Comparison of ENCODE assay signal across 8 cellular contexts in the genomic region with DNA sequence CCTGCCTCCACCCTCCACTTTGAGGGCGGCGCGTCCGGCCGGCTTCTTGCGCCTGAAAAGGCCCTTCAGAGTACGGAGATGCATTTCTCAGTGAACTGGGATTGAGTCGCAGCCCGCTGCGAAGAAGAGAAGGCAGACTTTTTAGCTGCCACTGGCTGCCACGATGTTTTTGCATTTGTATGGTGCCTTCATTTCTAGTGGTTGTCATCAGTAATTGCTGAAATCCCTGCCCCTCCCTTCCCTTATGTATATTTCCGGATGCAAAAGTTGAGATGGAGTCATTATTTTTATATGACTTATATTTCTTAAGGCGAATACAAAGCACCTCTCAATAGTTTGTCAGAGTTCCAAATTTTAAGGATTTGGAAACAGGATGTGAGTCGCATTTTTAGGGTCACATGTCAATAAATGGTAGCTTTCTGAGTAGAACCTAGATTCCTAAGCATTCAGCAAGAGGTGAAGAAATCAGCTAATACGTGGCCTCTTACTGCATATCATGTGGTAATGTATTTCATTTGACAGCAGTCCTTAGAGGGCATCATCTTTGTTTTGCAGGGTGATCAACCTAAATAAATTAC. TPM values are rescaled to one million over a fixed set of nuclear protein-coding genes. Genes with fewer than 3 reads are reported as not detected.
DNase-seq lines count a peak whose midpoint lies in the region; ATAC-seq and TF ChIP-seq lines count a peak whose summit lies in the region.

No MANE protein-coding gene starts in this region.

- H3K27me3 ChIP-seq in ectodermal cell (ENCODE audit: control insufficient read depth, insufficient read depth, low read length, poor library complexity, severe bottlenecking) (no peaks in the 10 kb centered on the region), neural cell (ENCODE audit: insufficient read depth, low read depth, low read length) (no peaks in the 10 kb centered on the region)

- H3K4me2 ChIP-seq in neural cell (ENCODE audit: low read length): peak overlapping the region; percentile 48

- H3K36me3 ChIP-seq in ectodermal cell (ENCODE audit: control insufficient read depth, insufficient read depth, low read length) (no peaks in the 10 kb centered on the region), neural cell (ENCODE audit: insufficient read depth, low read length) (no peaks in the 10 kb centered on the region)

- no peaks in the 10 kb centered on the region for H3K9me2 ChIP-seq in neural cell (ENCODE audit: insufficient read depth, low read length)

- H3K27ac ChIP-seq in ectodermal cell (ENCODE audit: insufficient read depth, low read depth, low read length, poor library complexity, severe bottlenecking): no peak overlapping the region
- H3K27ac ChIP-seq in neural cell (ENCODE audit: low read length): peak overlapping the region; percentile 78

- TF ChIP-seq CTCF in neural cell (IDR thresholded peaks at IDR 0.05; ENCODE audit: poor library complexity, severe bottlenecking): no peak

- H3K4me1 ChIP-seq in ectodermal cell (ENCODE audit: control insufficient read depth, insufficient read depth, low read length): no peaks in the 10 kb centered on the region

- H3F3A ChIP-seq in neural cell (ENCODE audit: insufficient read depth, low read length, poor library complexity, severe bottlenecking): no peaks in the 10 kb centered on the region

- no peak for TF ChIP-seq RAD21 in neural cell (conservative IDR thresholded peaks at IDR 0.05)

- 5 to 6% methylated on average over 13 to 14 of the region's 15 CpGs for WGBS in ectodermal cell, 2 experiments

- no peaks in the 10 kb centered on the region for H4K20me1 ChIP-seq in neural cell (ENCODE audit: insufficient read depth)

- DNase-seq in DMS 273 (lab: John Stamatoyannopoulos, UW; ENCODE audit: unreplicated experiment) (peak; percentile 54), DMS 273 treated with DMSO at 0.1 percent for 48 hours (lab: John Stamatoyannopoulos, UW) (no peak), RKO (ENCODE audit: low spot score) (peak; percentile 52), LoVo (ENCODE audit: low spot score) (no peak)

- peak overlapping the region; percentile 72 for H3K9ac ChIP-seq in neural cell (ENCODE audit: low read length)

- no peak for TF ChIP-seq EP300 in neural cell (conservative IDR thresholded peaks at IDR 0.05; ENCODE audit: poor library complexity, severe bottlenecking)

- H3K79me2 ChIP-seq in neural cell (replicated peaks; ENCODE audit: insufficient read depth, low read length): peaks cover 14% of the 10 kb centered on the region

- H3K4me3 ChIP-seq in ectodermal cell (ENCODE audit: insufficient read depth, low read depth, low read length) (peak overlapping the region; percentile 67), neural cell (ENCODE audit: low read length) (peak overlapping the region; percentile 72)

- ATAC-seq in HG03469 (IDR thresholded peaks at IDR 0.05; ENCODE audit: unreplicated experiment) (no peak), GM21367 (IDR thresholded peaks at IDR 0.05; ENCODE audit: unreplicated experiment) (no peak)

- no peak overlapping the region for H2AFZ ChIP-seq in neural cell (ENCODE audit: low read depth, low read length)

- no peaks in the 10 kb centered on the region for H3K9me3 ChIP-seq in ectodermal cell (ENCODE audit: control insufficient read depth, low read length)
- no peaks in the 10 kb centered on the region for H3K9me3 ChIP-seq in neural cell (ENCODE audit: low read length)

TF ChIP-seq in neural cell, 6 proteins besides CTCF, POLR2A, EP300 and RAD21:
- TF ChIP-seq MXI1 (conservative IDR thresholded peaks at IDR 0.05; ENCODE audit: poor library complexity, severe bottlenecking): peak; percentile 26
- TF ChIP-seq, protein P1, sequence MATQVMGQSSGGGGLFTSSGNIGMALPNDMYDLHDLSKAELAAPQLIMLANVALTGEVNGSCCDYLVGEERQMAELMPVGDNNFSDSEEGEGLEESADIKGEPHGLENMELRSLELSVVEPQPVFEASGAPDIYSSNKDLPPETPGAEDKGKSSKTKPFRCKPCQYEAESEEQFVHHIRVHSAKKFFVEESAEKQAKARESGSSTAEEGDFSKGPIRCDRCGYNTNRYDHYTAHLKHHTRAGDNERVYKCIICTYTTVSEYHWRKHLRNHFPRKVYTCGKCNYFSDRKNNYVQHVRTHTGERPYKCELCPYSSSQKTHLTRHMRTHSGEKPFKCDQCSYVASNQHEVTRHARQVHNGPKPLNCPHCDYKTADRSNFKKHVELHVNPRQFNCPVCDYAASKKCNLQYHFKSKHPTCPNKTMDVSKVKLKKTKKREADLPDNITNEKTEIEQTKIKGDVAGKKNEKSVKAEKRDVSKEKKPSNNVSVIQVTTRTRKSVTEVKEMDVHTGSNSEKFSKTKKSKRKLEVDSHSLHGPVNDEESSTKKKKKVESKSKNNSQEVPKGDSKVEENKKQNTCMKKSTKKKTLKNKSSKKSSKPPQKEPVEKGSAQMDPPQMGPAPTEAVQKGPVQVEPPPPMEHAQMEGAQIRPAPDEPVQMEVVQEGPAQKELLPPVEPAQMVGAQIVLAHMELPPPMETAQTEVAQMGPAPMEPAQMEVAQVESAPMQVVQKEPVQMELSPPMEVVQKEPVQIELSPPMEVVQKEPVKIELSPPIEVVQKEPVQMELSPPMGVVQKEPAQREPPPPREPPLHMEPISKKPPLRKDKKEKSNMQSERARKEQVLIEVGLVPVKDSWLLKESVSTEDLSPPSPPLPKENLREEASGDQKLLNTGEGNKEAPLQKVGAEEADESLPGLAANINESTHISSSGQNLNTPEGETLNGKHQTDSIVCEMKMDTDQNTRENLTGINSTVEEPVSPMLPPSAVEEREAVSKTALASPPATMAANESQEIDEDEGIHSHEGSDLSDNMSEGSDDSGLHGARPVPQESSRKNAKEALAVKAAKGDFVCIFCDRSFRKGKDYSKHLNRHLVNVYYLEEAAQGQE (IDR thresholded peaks at IDR 0.05; ENCODE audit: borderline replicate concordance): no peak

RNA-seq across cellular contexts. Expression of a gene that starts 0.7 kb away (rescaled TPM):
- polyA plus RNA-seq in ectodermal cell (2013, experiment 1 of 4): 82.9 TPM
- 82.2 TPM for polyA plus RNA-seq in ectodermal cell (2013, experiment 2 of 4)
- 61.9 TPM for polyA plus RNA-seq in ectodermal cell (2013, experiment 3 of 4)
- 69.9 TPM for polyA plus RNA-seq in ectodermal cell (2013, experiment 4 of 4)
- 203 and 236 TPM in 2 replicates for polyA plus RNA-seq in neural cell
- polyA minus RNA-seq in neural cell: 100 and 102 TPM in 2 replicates

RNA-seq across cellular contexts. Expression of a gene that starts 41.8 kb away (rescaled TPM):
- polyA plus RNA-seq in ectodermal cell (2013, experiment 1 of 4): not detected
- not detected for polyA plus RNA-seq in ectodermal cell (2013, experiment 2 of 4)
- polyA plus RNA-seq in ectodermal cell (2013, experiment 3 of 4): not detected
- polyA plus RNA-seq in ectodermal cell (2013, experiment 4 of 4): not detected
- not detected in 2 replicates for polyA plus RNA-seq in neural cell
- not detected in 2 replicates for polyA minus RNA-seq in neural cell

Comparison
In these comparisons a context has a peak if more than half of its experiments do, and no peak if none do; other contexts are left out.
1. DNase-seq: peak in DMS 273 (single experiment) and RKO (single experiment); none in DMS 273 treated with DMSO at 0.1 percent for 48 hours (single experiment) and LoVo (single experiment).